Comparison of ENCODE assay signal across 1 cellular context in genomic region chr9:34463098-34463900, GRCh38.
A peak's percentile ranks its signal among the peaks of the same experiment; 100 is the strongest.
TF ChIP-seq lines count a peak whose summit lies in the region.

No MANE protein-coding gene starts in this region.

TF ChIP-seq in HEK293, 187 proteins besides CTCF, POLR2A, EP300 and RAD21 (continued from another document):
- TF ChIP-seq ZBTB21 (tag by site-specific recombination; IDR thresholded peaks at IDR 0.05) (peak; percentile 50; the same call in 1 of the 2 replicates), ZBTB10 (tag by site-specific recombination; IDR thresholded peaks at IDR 0.05) (no peak), YY1 (tag by site-specific recombination; IDR thresholded peaks at IDR 0.05) (no peak), ZBTB17 (tag by site-specific recombination; IDR thresholded peaks at IDR 0.05) (no peak), ZNF248 (tag by site-specific recombination; IDR thresholded peaks at IDR 0.05) (no peak), ATF2 (tag by site-specific recombination; IDR thresholded peaks at IDR 0.05; ENCODE audit: low read depth) (no peak), ZNF24 (tag by site-specific recombination; IDR thresholded peaks at IDR 0.05) (no peak), ZNF174 (tag by site-specific recombination; IDR thresholded peaks at IDR 0.05) (no peak), ZNF148 (tag by site-specific recombination; IDR thresholded peaks at IDR 0.05; ENCODE audit: borderline replicate concordance) (no peak), PRDM1 (tag by site-specific recombination; IDR thresholded peaks at IDR 0.05) (no peak), ZBTB48 (tag by site-specific recombination; IDR thresholded peaks at IDR 0.05) (no peak), MEIS1 (CRISPR knock-in tag; IDR thresholded peaks at IDR 0.05; ENCODE audit: borderline replicate concordance) (no peak), ZNF23 (tag by site-specific recombination; IDR thresholded peaks at IDR 0.05; ENCODE audit: borderline replicate concordance) (no peak), GLI4 (tag by site-specific recombination; IDR thresholded peaks at IDR 0.05) (no peak), ZNF692 (tag by site-specific recombination; IDR thresholded peaks at IDR 0.05) (0 out of 2 replicates have a peak, but pooled peaks have one; percentile 36), ZNF366 (tag by site-specific recombination; conservative IDR thresholded peaks at IDR 0.05) (peak; percentile 44), PRDM6 (tag by site-specific recombination; IDR thresholded peaks at IDR 0.05) (0 out of 2 replicates have a peak, but pooled peaks have one; percentile 39), ZFHX2 (tag by site-specific recombination; conservative IDR thresholded peaks at IDR 0.05) (peak; percentile 66), ZNF391 (tag by site-specific recombination; IDR thresholded peaks at IDR 0.05; ENCODE audit: borderline replicate concordance, low read depth) (no peak), ZNF18 (tag by site-specific recombination; IDR thresholded peaks at IDR 0.05) (no peak), ZNF561 (tag by site-specific recombination; IDR thresholded peaks at IDR 0.05; ENCODE audit: borderline replicate concordance) (no peak)
TF ChIP-seq in HEK293: peak in this region for 7.
